ENCODE assay signal across 20 cellular contexts in genomic region chr1:4684849-4685248, GRCh38. TPM values are rescaled to one million over a fixed set of nuclear protein-coding genes. Genes with fewer than 3 reads are reported as not detected.
DNase-seq lines count a peak whose midpoint lies in the region; ATAC-seq and TF ChIP-seq lines count a peak whose summit lies in the region.
"Had no signal": no experiment of that assay in that cellular context is flagged by ENCODE, and none has a peak within 500 bp of the region (broad histone marks: within the 10 kb centered on the region; RNA-seq: fewer than 3 reads in every experiment).

No MANE protein-coding gene starts in this region.

- H3K4me3 ChIP-seq in neural progenitor cell (no peak overlapping the region), right lobe of liver (no peak overlapping the region), coronary artery (no peak overlapping the region)
- H3K4me3 ChIP-seq: SJCRH30 had no signal

- H3K4me2 ChIP-seq in neural progenitor cell: peak overlapping the region; percentile 27
- H3K4me2 ChIP-seq: KMS-11 had no signal

- H3K4me1 Mint-ChIP-seq in neural progenitor cell: peaks cover 43% of the 10 kb centered on the region

- TF ChIP-seq POLR2A in right lobe of liver (IDR thresholded peaks at IDR 0.05): no peak

- no peak overlapping the region for H2AFZ ChIP-seq in neural progenitor cell (replicated peaks)

- no peaks in the 10 kb centered on the region for H3K79me2 ChIP-seq in neural progenitor cell (ENCODE audit: low read depth)

- H3K9me3 Mint-ChIP-seq in neural progenitor cell: peaks cover 3% of the 10 kb centered on the region

- no peak overlapping the region for H3K9ac ChIP-seq in neural progenitor cell
- H3K9ac ChIP-seq: KMS-11 had no signal

- H3K9me3 ChIP-seq in neural progenitor cell (ENCODE audit: low read depth): no peaks in the 10 kb centered on the region
- H3K9me3 ChIP-seq in right lobe of liver: peaks cover 0 to 3% (median 0%) of the 10 kb centered on the region in 4 donors
- H3K9me3 ChIP-seq: SJCRH30 had no signal

- 13% methylated on average over 3 of the region's 4 CpGs for WGBS in right lobe of liver (ENCODE audit: insufficient coverage, low coverage, low lambda C conversion rate, missing lambda C conversion rate)

- H3K36me3 Mint-ChIP-seq in neural progenitor cell: no peaks in the 10 kb centered on the region
- H3K36me3 Mint-ChIP-seq: CD8-positive, alpha-beta T cell had no signal

- peaks cover 12% of the 10 kb centered on the region for H3K4me1 ChIP-seq in neural progenitor cell
- H3K4me1 ChIP-seq in right lobe of liver: no peaks in the 10 kb centered on the region
- H3K4me1 ChIP-seq: SJCRH30 had no signal

- peak overlapping the region; percentile 97 for H3K27ac ChIP-seq in caudate nucleus (ENCODE audit: low read depth, low read length)
- no peak overlapping the region for H3K27ac ChIP-seq in neural progenitor cell
- H3K27ac ChIP-seq in right lobe of liver: no peak overlapping the region
- H3K27ac ChIP-seq in coronary artery: no peak overlapping the region
- H3K27ac ChIP-seq: KMS-11, SJCRH30 had no signal

- no peak overlapping the region for H3K4me3 Mint-ChIP-seq in neural progenitor cell
- H3K4me3 Mint-ChIP-seq: CD8-positive, alpha-beta T cell had no signal

- ATAC-seq in right lobe of liver: no peak
- ATAC-seq: CD8-positive, alpha-beta T cell had no signal

- DNase-seq in ELF-1 (ENCODE audit: low read depth, low spot score) (peak; percentile 59), caudate nucleus (lab: John Stamatoyannopoulos, UW) (peak in 3 of 61 donors; percentile 14 to 20 (median 15)), iPS-NIHi7 (ENCODE audit: extremely low spot score) (peak; percentile 47), neural progenitor cell (ENCODE audit: low spot score) (peak; percentile 67), right lobe of liver (no peak), SKM-1 treated with dmso at 0.1 percent for 144 hours (lab: John Stamatoyannopoulos, UW; ENCODE audit: unreplicated experiment) (no peak), coronary artery (ENCODE audit: low spot score) (no peak)
- DNase-seq: 8988T; AML-193; CD8-positive, alpha-beta T cell; GDM1; IMR-90; NCI-H1092 treated with DMSO at 0.1 percent for 48 hours; NCI-H1436 treated with DMSO at 0.1 percent for 48 hours; NCI-H1930; NCI-H510A treated with DMSO at 0.1 percent for 48 hours; NCI-H82; OCI-M1; SJCRH30 had no signal

- peaks cover 6% of the 10 kb centered on the region for H3K27me3 Mint-ChIP-seq in neural progenitor cell (ENCODE audit: insufficient read depth, low read depth)

- H3K27me3 ChIP-seq in neural progenitor cell (peaks cover 66% of the 10 kb centered on the region), right lobe of liver (no peaks in the 10 kb centered on the region)

- H3K27ac Mint-ChIP-seq in neural progenitor cell: no peak overlapping the region
- H3K27ac Mint-ChIP-seq: CD8-positive, alpha-beta T cell had no signal

- intact Hi-C loops in right lobe of liver (cut with DNase I): no loop called here

- no peak for TF ChIP-seq CTCF in neural progenitor cell (IDR thresholded peaks at IDR 0.05)
- TF ChIP-seq CTCF in right lobe of liver (IDR thresholded peaks at IDR 0.05): no peak
- TF ChIP-seq CTCF in coronary artery (IDR thresholded peaks at IDR 0.05): no peak

- H3K36me3 ChIP-seq in neural progenitor cell: no peaks in the 10 kb centered on the region
- H3K36me3 ChIP-seq in right lobe of liver: no peaks in the 10 kb centered on the region
- H3K36me3 ChIP-seq: SJCRH30 had no signal

- peaks cover 10% of the 10 kb centered on the region for H4K20me1 ChIP-seq in neural progenitor cell (ENCODE audit: low read depth)

- no peaks in the 10 kb centered on the region for H3F3A ChIP-seq in neural progenitor cell (ENCODE audit: low read depth)

RNA-seq across cellular contexts. Expression of gene AJAP1, which starts 30.4 kb away (rescaled TPM):
- total RNA-seq in neural progenitor cell (ENCODE audit: low replicate concordance) (0.19 and 0.21 TPM in 2 replicates), right lobe of liver (under 1 TPM; 0.06 to 0.35 (median 0.13) TPM)
- total RNA-seq: SJCRH30 had no signal

Comparison
In these comparisons a context has a peak if more than half of its experiments do, and no peak if none do; other contexts are left out.
1. DNase-seq: peak in ELF-1 (single experiment), iPS-NIHi7 (single experiment) and neural progenitor cell (single experiment); none in right lobe of liver (0 of 3), SKM-1 treated with dmso at 0.1 percent for 144 hours (single experiment) and coronary artery (single experiment).